Comparison of ENCODE assay signal across 18 cellular contexts in genomic region chr10:119335671-119336353, GRCh38.
DNase-seq lines count a peak whose midpoint lies in the region; ATAC-seq and TF ChIP-seq lines count a peak whose summit lies in the region.
"Had no signal": no experiment of that assay in that cellular context is flagged by ENCODE, and none has a peak within 500 bp of the region (broad histone marks: within the 10 kb centered on the region; RNA-seq: fewer than 3 reads in every experiment).

No MANE protein-coding gene starts in this region.

- peaks cover under 1% of the 10 kb centered on the region for H3K4me1 ChIP-seq in ovary (ENCODE audit: insufficient read depth)

- no peak overlapping the region for H3K4me3 ChIP-seq in ovary
- H3K4me3 ChIP-seq: PC-9 had no signal

- no peaks in the 10 kb centered on the region for H3K9me3 ChIP-seq in ovary

- peaks cover 8% of the 10 kb centered on the region for H3K4me1 Mint-ChIP-seq in central memory CD8-positive, alpha-beta T cell

- TF ChIP-seq POLR2A in ovary (IDR thresholded peaks at IDR 0.05): no peak

- H3K36me3 ChIP-seq in ovary: no peaks in the 10 kb centered on the region

- no peak for TF ChIP-seq EP300 in ovary (IDR thresholded peaks at IDR 0.05)

- DNase-seq in EL (peak; percentile 13), hepatic stellate cell (ENCODE audit: low spot score) (peak; percentile 51), ovary (no peak), DMS53 (lab: John Stamatoyannopoulos, UW) (no peak), DMS 273 (lab: John Stamatoyannopoulos, UW; ENCODE audit: unreplicated experiment) (no peak)
- no peak for DNase-seq in central memory CD8-positive, alpha-beta T cell (ENCODE audit: low spot score in 2 of 2)
- DNase-seq: activated CD8-positive, alpha-beta memory T cell treated with anti-CD3 and anti-CD28 coated beads for 24 hours; activated effector memory CD4-positive, alpha-beta T cell treated with Interleukin-2 at 50 U/mL for 16 hours; COR-L47; glutamatergic neuron; KBM-7; kidney; NCI-H1417 treated with DMSO at 0.1 percent for 48 hours; NCI-H524; PC-9; small intestine had no signal

- no peaks in the 10 kb centered on the region for H3K27me3 Mint-ChIP-seq in central memory CD8-positive, alpha-beta T cell

- peak overlapping the region; percentile 5 to 66 for H3K27ac ChIP-seq in ovary
- H3K27ac ChIP-seq: PC-9 had no signal

- peak overlapping the region; percentile 13 for H3K27ac Mint-ChIP-seq in central memory CD8-positive, alpha-beta T cell (ENCODE audit: low read depth)

- 58 to 64% (median 62%) methylated on average over 10 of the region's 10 CpGs for WGBS in ovary, 3 donors

- no peak for TF ChIP-seq CTCF in ovary (IDR thresholded peaks at IDR 0.05)

- no peaks in the 10 kb centered on the region for H3K27me3 ChIP-seq in ovary

- peaks cover 5% of the 10 kb centered on the region for H3K36me3 Mint-ChIP-seq in central memory CD8-positive, alpha-beta T cell (ENCODE audit: insufficient read depth)

- H3K9me3 Mint-ChIP-seq in central memory CD8-positive, alpha-beta T cell: no peaks in the 10 kb centered on the region

- H3K4me3 Mint-ChIP-seq in central memory CD8-positive, alpha-beta T cell: no peak overlapping the region

- no peak for ATAC-seq in central memory CD8-positive, alpha-beta T cell (replicated peaks; ENCODE audit: extremely low read depth, poor library complexity, severe bottlenecking)
- ATAC-seq in HG03457 (IDR thresholded peaks at IDR 0.05; ENCODE audit: unreplicated experiment) (no peak), GM21447 (IDR thresholded peaks at IDR 0.05; ENCODE audit: unreplicated experiment) (no peak)

- intact Hi-C loops in ovary (cut with DNase I): no loop called here

Comparison
In these comparisons a context has a peak if more than half of its experiments do, and no peak if none do; other contexts are left out.
1. DNase-seq: peak in EL (single experiment) and hepatic stellate cell (single experiment); none in central memory CD8-positive, alpha-beta T cell (0 of 2), ovary (0 of 5), DMS53 (single experiment) and DMS 273 (single experiment).